14 cellular contexts compared by ENCODE assay signal in genomic region chr15:89165677-89166076, GRCh38. TPM values are rescaled to one million over a fixed set of nuclear protein-coding genes. Genes with fewer than 3 reads are reported as not detected.
A peak's percentile ranks its signal among the peaks of the same experiment; 100 is the strongest.
DNase-seq lines count a peak whose midpoint lies in the region; ATAC-seq and TF ChIP-seq lines count a peak whose summit lies in the region.
"Had no signal": no experiment of that assay in that cellular context is flagged by ENCODE, and none has a peak within 500 bp of the region (broad histone marks: within the 10 kb centered on the region; RNA-seq: fewer than 3 reads in every experiment).

No MANE protein-coding gene starts in this region.

- no peak overlapping the region for H2AFZ ChIP-seq in SK-N-SH (ENCODE audit: low read depth)

- H4K20me1 ChIP-seq in SK-N-SH (ENCODE audit: insufficient read depth), result no peaks in the 10 kb centered on the region

- POLR2A ChIA-PET in SK-N-SH (lab: Yijun Ruan, JAX), result no interaction called here

- intact Hi-C loops in sciatic nerve (cut with DNase I), result no loop called here

- no peak overlapping the region for H3K9ac ChIP-seq in SK-N-SH

- H3K4me1 ChIP-seq in SK-N-SH (ENCODE audit: control insufficient read depth in 1 of 2, insufficient read depth in 2 of 2, low read depth in 1 of 2, low read length in 1 of 2) (peaks cover 28 to 30% of the 10 kb centered on the region in 2 experiments), RWPE2 (ENCODE audit: insufficient read depth, poor library complexity, severe bottlenecking) (peaks cover 41% of the 10 kb centered on the region)

- TF ChIP-seq EP300 in SK-N-SH (IDR thresholded peaks at IDR 0.05; ENCODE audit: borderline replicate concordance in 1 of 2, low read depth in 1 of 2, low read length in 1 of 2), result no peak

- H3F3A ChIP-seq in SK-N-SH (replicated peaks; ENCODE audit: insufficient read depth), result peaks cover 29% of the 10 kb centered on the region

- CTCF ChIA-PET in SK-N-SH (lab: Yijun Ruan, JAX), result interaction anchor here (0.9 to 2.8 kb wide), 3 partner anchors 12 to 260 kb away, joined by 3 to 16 read pairs (median 12); no protein-coding TSS in a partner anchor

- H3K36me3 ChIP-seq in SK-N-SH (replicated peaks in 1 of 2; ENCODE audit: control insufficient read depth in 1 of 2, insufficient read depth in 2 of 2, low read length in 1 of 2) (peaks cover 4 to 5% of the 10 kb centered on the region in 2 experiments), RWPE2 (ENCODE audit: low read depth) (peaks cover 12% of the 10 kb centered on the region)

- no peaks in the 10 kb centered on the region; the same call in 1 of the 2 replicates for H3K79me2 ChIP-seq in SK-N-SH (ENCODE audit: insufficient read depth)

- peak overlapping the region in 1 of 2 experiments; percentile 68; a peak in 1 of 4 replicates for H3K27ac ChIP-seq in SK-N-SH (ENCODE audit: low read depth in 2 of 2, low read length in 1 of 2)
- peak overlapping the region; percentile 91 for H3K27ac ChIP-seq in RWPE2 (ENCODE audit: poor library complexity, severe bottlenecking)
- H3K27ac ChIP-seq: 22Rv1, WERI-Rb-1 had no signal

- H3K27me3 ChIP-seq in SK-N-SH (ENCODE audit: insufficient read depth) (no peaks in the 10 kb centered on the region), RWPE2 (ENCODE audit: insufficient read depth, poor library complexity, severe bottlenecking) (no peaks in the 10 kb centered on the region)

- H3K4me2 ChIP-seq in SK-N-SH, result no peak overlapping the region

- 58% methylated on average over 2 of the region's 2 CpGs for WGBS in SK-N-SH (ENCODE audit: low lambda C conversion rate)

- no peak for TF ChIP-seq RAD21 in SK-N-SH (IDR thresholded peaks at IDR 0.05; ENCODE audit: low read length)

- H3K4me3 ChIP-seq in SK-N-SH (ENCODE audit: low read depth in 2 of 2, low read length in 1 of 2) (no peak overlapping the region), RWPE2 (ENCODE audit: severe bottlenecking) (no peak overlapping the region)

- no peak for ATAC-seq in SK-N-SH treated with all-trans-retinoic acid at 6 μM for 48 hours
- no peak for ATAC-seq in RWPE2 (ENCODE audit: low read depth)
- ATAC-seq in sciatic nerve, result peak; percentile 35

- TF ChIP-seq CTCF in SK-N-SH (IDR thresholded peaks at IDR 0.05), result no peak
- no peak for TF ChIP-seq CTCF in RWPE2 (IDR thresholded peaks at IDR 0.05; ENCODE audit: poor library complexity, severe bottlenecking)

- H3K9me3 ChIP-seq in SK-N-SH (no peaks in the 10 kb centered on the region), RWPE2 (ENCODE audit: severe bottlenecking) (no peaks in the 10 kb centered on the region)

- DNase-seq in SK-N-SH (no peak), RWPE2 (ENCODE audit: low spot score) (no peak), hepatic stellate cell (ENCODE audit: low spot score) (peak; percentile 23), sciatic nerve (ENCODE audit: low spot score) (no peak), AG08396 (ENCODE audit: low spot score) (no peak), HUDEP-2 (lab: John Stamatoyannopoulos, UW; ENCODE audit: unreplicated experiment in 76 of 76) (no peak)
- DNase-seq in activated CD8-positive, alpha-beta memory T cell treated with anti-CD3 and anti-CD28 coated beads for 24 hours, result no peak
- DNase-seq: anterior cingulate cortex, WERI-Rb-1 had no signal

- H3K9me2 ChIP-seq in SK-N-SH, result no peaks in the 10 kb centered on the region

TF ChIP-seq in SK-N-SH treated with all-trans-retinoic acid at 6 μM for 48 hours, 23 proteins besides CTCF, POLR2A, EP300 and RAD21:
- 0 out of 2 replicates have a peak, but pooled peaks have one; percentile 31 for TF ChIP-seq ISL1 (CRISPR knock-in tag; IDR thresholded peaks at IDR 0.05)
- no peak for TF ChIP-seq ESRRG (CRISPR knock-in tag; IDR thresholded peaks at IDR 0.05)

TF ChIP-seq in SK-N-SH, 30 proteins besides CTCF, POLR2A, EP300 and RAD21:
- no peak for TF ChIP-seq RCOR1 (IDR thresholded peaks at IDR 0.05; ENCODE audit: low read length)
- no peak for TF ChIP-seq RXRA (IDR thresholded peaks at IDR 0.05; ENCODE audit: borderline replicate concordance, low read depth)
- no peak for TF ChIP-seq TEAD4 (IDR thresholded peaks at IDR 0.05; ENCODE audit: borderline replicate concordance, insufficient read depth)
- no peak for TF ChIP-seq RFX5 (IDR thresholded peaks at IDR 0.05; ENCODE audit: low read length)
- no peak for TF ChIP-seq JUND (IDR thresholded peaks at IDR 0.05)
- no peak for TF ChIP-seq GATA2 (CRISPR knock-in tag; IDR thresholded peaks at IDR 0.05)
- TF ChIP-seq TAF1 (IDR thresholded peaks at IDR 0.05; ENCODE audit: borderline replicate concordance, low read depth, low read length), result no peak
TF ChIP-seq in SK-N-SH: peak in this region for 0.

RNA-seq across cellular contexts. Expression of gene RLBP1, which starts 55.7 kb away (rescaled TPM):
- polyA plus RNA-seq in SK-N-SH (2012; rRNA removed), result not detected in 2 replicates
- polyA plus RNA-seq in SK-N-SH (2012; cell fraction: cytosol; rRNA removed), result not detected in 2 replicates
- polyA plus RNA-seq in SK-N-SH (2012; cell fraction: nucleus; rRNA removed), result 0.11 TPM in 1 of 2 replicates, not detected in the other
- not detected for total RNA-seq in sciatic nerve
- total RNA-seq: H4, myocyte had no signal
- polyA plus RNA-seq: keratinocyte had no signal
